15 cellular contexts compared by ENCODE assay signal in genomic region chr3:108806316-108806715, GRCh38. TPM values are rescaled to one million over a fixed set of nuclear protein-coding genes. Genes with fewer than 3 reads are reported as not detected.
A peak's percentile ranks its signal among the peaks of the same experiment; 100 is the strongest.
DNase-seq lines count a peak whose midpoint lies in the region; ATAC-seq, FAIRE-seq and TF ChIP-seq lines count a peak whose summit lies in the region.
"Had no signal": no experiment of that assay in that cellular context is flagged by ENCODE, and none has a peak within 500 bp of the region (broad histone marks: within the 10 kb centered on the region; RNA-seq: fewer than 3 reads in every experiment).

No MANE protein-coding gene starts in this region.

- peak; percentile 1 for DNase-seq in stimulated activated CD4-positive, alpha-beta T cell treated with anti-CD3 and anti-CD28 coated beads, Interleukin-2, amount 100 ng/mL, for 4 hours (ENCODE audit: low read depth)
- DNase-seq in stimulated activated CD4-positive, alpha-beta T cell treated with anti-CD3 and anti-CD28 coated beads, Interleukin-2, amount 100 ng/mL, for 48 hours, result no peak
- peak; percentile 21 for DNase-seq in HT1080 (ENCODE audit: low read depth)
- no peak for DNase-seq in GM12878 (ENCODE audit: low read depth, low spot score)
- DNase-seq in lower leg skin (ENCODE audit: low spot score in 2 of 2), result no peak
- DNase-seq in NOMO-1 treated with dmso at 0.1 percent for 144 hours (lab: John Stamatoyannopoulos, UW; ENCODE audit: unreplicated experiment), result no peak
- DNase-seq in G401 (ENCODE audit: low spot score), result no peak
- DNase-seq: activated CD4-positive, alpha-beta T cell treated with anti-CD3 and anti-CD28 coated beads, Interleukin-2, amount 50 U/mL, for 1 hour; BE2C; H7; NCI-H1930; NCI-H82 had no signal

- CTCF ChIA-PET in GM12878 (lab: Yijun Ruan, JAX), result no interaction called here

- BruUV-seq in GM12878 (replicated peaks; lab: Mats Ljungman, UMichigan), result no TSS peak

- TF ChIP-seq CTCF in GM12878 (IDR thresholded peaks at IDR 0.05 in 2 of 3, conservative IDR thresholded peaks at IDR 0.05 in 1 of 3; ENCODE audit: control insufficient read depth in 2 of 3, extremely low read depth in 1 of 3, insufficient read depth in 1 of 3, low read depth in 3 of 3, low read length in 3 of 3) (no peak), lower leg skin (IDR thresholded peaks at IDR 0.05) (no peak)

- no peak for TF ChIP-seq EP300 in GM12878 (IDR thresholded peaks at IDR 0.05; ENCODE audit: borderline replicate concordance in 1 of 2, control insufficient read depth in 1 of 2, low read depth in 2 of 2, low read length in 2 of 2)

- H3K4me2 ChIP-seq in GM12878 (ENCODE audit: control insufficient read depth, insufficient read depth), result no peak overlapping the region
- H3K4me2 ChIP-seq: KMS-11 had no signal

- FAIRE-seq in GM12878 (lab: Jason Lieb, UNC), result peak; percentile 35

- no peaks in the 10 kb centered on the region for H3K4me1 ChIP-seq in GM12878 (ENCODE audit: control insufficient read depth, insufficient read depth, low read length)
- H3K4me1 ChIP-seq: BE2C had no signal

- RAD21 ChIA-PET in GM12878 (lab: Charles Lee; ENCODE audit: unreplicated experiment), result no interaction called here

- in situ Hi-C loops in GM12878 (cut with MboI) (no loop called here), G401 (cut with HindIII; ENCODE audit: low sequenced_read_pairs) (no loop called here)

- 15% methylated on average over 4 of the region's 4 CpGs for WGBS in GM12878 (ENCODE audit: insufficient coverage, insufficient replicate concordance, low lambda C conversion rate, missing lambda C conversion rate)
- 73 to 82% methylated on average over 4 of the region's 4 CpGs for WGBS in lower leg skin, 2 donors

- no peaks in the 10 kb centered on the region for H4K20me1 ChIP-seq in GM12878 (ENCODE audit: control insufficient read depth, insufficient read depth)

- no peak overlapping the region for H3K9ac ChIP-seq in GM12878 (ENCODE audit: control insufficient read depth, insufficient read depth, low read length)
- H3K9ac ChIP-seq: KMS-11 had no signal

- no peaks in the 10 kb centered on the region for H3K9me3 ChIP-seq in GM12878 (replicated peaks; ENCODE audit: control insufficient read depth, insufficient read depth, low read length)
- H3K9me3 ChIP-seq: BE2C had no signal

- H3K27ac ChIP-seq in GM12878 (ENCODE audit: control insufficient read depth, insufficient read depth), result no peak overlapping the region
- H3K27ac ChIP-seq: KMS-11 had no signal

- intact Hi-C loops in GM12878 (cut with micrococcal nuclease; ENCODE audit: unreplicated experiment) (no loop called here), lower leg skin (cut with DNase I; ENCODE audit: low total_unique reads) (no loop called here)

- no peaks in the 10 kb centered on the region for H3K79me2 ChIP-seq in GM12878 (ENCODE audit: control insufficient read depth, insufficient read depth, low read length)

- H2AFZ ChIP-seq in GM12878 (ENCODE audit: control insufficient read depth, low read depth, low read length), result no peak overlapping the region

- H3K27me3 ChIP-seq in GM12878 (replicated peaks in 1 of 2; ENCODE audit: control insufficient read depth in 2 of 2, insufficient read depth in 2 of 2, low read length in 1 of 2), result no peaks in the 10 kb centered on the region

- ATAC-seq in GM12878 (no peak; the same call in 2 of the 3 replicates), GM21423 (IDR thresholded peaks at IDR 0.05; ENCODE audit: unreplicated experiment) (no peak)

- TF ChIP-seq POLR2A in GM12878 (IDR thresholded peaks at IDR 0.05; ENCODE audit: low read depth, low read length) (no peak), lower leg skin (IDR thresholded peaks at IDR 0.05) (no peak)

- SMC1A ChIA-PET in GM12878 (lab: Charles Lee; ENCODE audit: uncharacterized antibody, unreplicated experiment), result no interaction called here

- POLR2A ChIA-PET in GM12878 (lab: Charles Lee), result no interaction called here

- H3K4me3 ChIP-seq in GM12878, result no peak overlapping the region
- no peak overlapping the region for H3K4me3 ChIP-seq in lower leg skin (ENCODE audit: low read depth, poor library complexity, severe bottlenecking)
- H3K4me3 ChIP-seq: skin epidermis had no signal

- no peaks in the 10 kb centered on the region for H3K36me3 ChIP-seq in GM12878 (ENCODE audit: control insufficient read depth in 2 of 2, insufficient read depth in 2 of 2, low read length in 1 of 2)
- H3K36me3 ChIP-seq: BE2C had no signal

- no peak for TF ChIP-seq RAD21 in GM12878 (IDR thresholded peaks at IDR 0.05; ENCODE audit: insufficient read depth, low read depth, low read length)

TF ChIP-seq in GM12878, 131 proteins besides CTCF, POLR2A, EP300 and RAD21:
- TF ChIP-seq ETV6 (conservative IDR thresholded peaks at IDR 0.05 in 1 of 2, IDR thresholded peaks at IDR 0.05 in 1 of 2; ENCODE audit: borderline replicate concordance in 1 of 2, low read depth in 1 of 2) (no peak), CREB1 (IDR thresholded peaks at IDR 0.05; ENCODE audit: low read depth) (peak; percentile 21; the same call in 1 of the 2 replicates)

RNA-seq across cellular contexts. Expression of gene TRAT1, which starts 16.3 kb away (rescaled TPM):
- not detected in 2 replicates for total RNA-seq in HT1080 (2014; rRNA removed; shearing (Covaris generic))
- polyA plus RNA-seq in HT1080 (2015; cell fraction: cytosol; rRNA removed), result not detected in 2 replicates
- not detected in 2 replicates for polyA plus RNA-seq in HT1080 (2015; cell fraction: nucleus; rRNA removed)
- total RNA-seq in GM12878 (2013; cell fraction: nucleolus; rRNA removed), result 3.9 and 5.1 TPM in 2 replicates
- total RNA-seq in GM12878 (2014; rRNA removed) (not detected in 2 replicates), GM12878 (2014; rRNA removed; fragmentation: Illumina TruSeq; extraction: Trizol) (0.13 and 0.23 TPM in 2 replicates), GM12878 (2021) (0.18 and 0.56 TPM in 2 replicates), lower leg skin (not detected)
- polyA plus RNA-seq in GM12878 (2011; ENCODE audit: low read depth), result 0.30 TPM
- polyA plus RNA-seq in GM12878 (2011; rRNA removed) (1.5 and 2.4 TPM in 2 replicates), GM12878 (2014; fragmentation: Illumina TruSeq; extraction: Trizol) (0.13 and 0.25 TPM in 2 replicates), GM12878 (2014; fragmentation: Nextera tagmentation; extraction: Ambion mirVana) (under 1 TPM; 0.11 to 0.22 TPM), GM12878 (2014; rRNA removed) (0.18 TPM in 1 of 2 replicates, not detected in the other), GM12878 (2016; fragmentation: Nextera tagmentation; extraction: Ambion mirVana) (under 1 TPM in 1 of 2 experiments, not detected in 1; 0.26 TPM)
- polyA plus RNA-seq in GM12878 (2011; cell fraction: cytosol; rRNA removed), result 0.60 and 0.63 TPM in 2 replicates
- 0.57 and 0.67 TPM in 2 replicates for polyA plus RNA-seq in GM12878 (2011; cell fraction: nucleus; rRNA removed)
- 0.52 and 0.64 TPM in 2 replicates for polyA plus RNA-seq in GM12878 (2012)
- 0.52 and 1.2 TPM in 2 replicates for polyA minus RNA-seq in GM12878 (2011; rRNA and poly(A)+ RNA removed)
- 0.52 TPM in 1 of 2 replicates, not detected in the other for polyA minus RNA-seq in GM12878 (2011; cell fraction: cytosol; rRNA and poly(A)+ RNA removed)
- polyA minus RNA-seq in GM12878 (2011; cell fraction: nucleus; rRNA and poly(A)+ RNA removed), result 0.48 and 0.96 TPM in 2 replicates
- not detected in 2 replicates for total RNA-seq in G401 (2014; rRNA removed; shearing (Covaris generic))
- total RNA-seq: H7 had no signal

RNA-seq across cellular contexts. Expression of gene RETNLB, which starts 49.1 kb away (rescaled TPM):
- not detected in 2 replicates for total RNA-seq in HT1080 (2014; rRNA removed; shearing (Covaris generic))
- polyA plus RNA-seq in HT1080 (2015; cell fraction: cytosol; rRNA removed), result not detected in 2 replicates
- polyA plus RNA-seq in HT1080 (2015; cell fraction: nucleus; rRNA removed), result not detected in 2 replicates
- not detected in 2 replicates for total RNA-seq in GM12878 (2013; cell fraction: nucleolus; rRNA removed)
- total RNA-seq in GM12878 (2014; rRNA removed) (not detected in 2 replicates), GM12878 (2014; rRNA removed; fragmentation: Illumina TruSeq; extraction: Trizol) (not detected in 2 replicates), GM12878 (2021) (not detected in 2 replicates), lower leg skin (not detected)
- not detected for polyA plus RNA-seq in GM12878 (2011; ENCODE audit: low read depth)
- polyA plus RNA-seq in GM12878 (2011; rRNA removed) (not detected in 2 replicates), GM12878 (2014; fragmentation: Illumina TruSeq; extraction: Trizol) (not detected in 2 replicates), GM12878 (2014; fragmentation: Nextera tagmentation; extraction: Ambion mirVana) (not detected), GM12878 (2014; rRNA removed) (not detected in 2 replicates), GM12878 (2016; fragmentation: Nextera tagmentation; extraction: Ambion mirVana) (not detected)
- not detected in 2 replicates for polyA plus RNA-seq in GM12878 (2011; cell fraction: cytosol; rRNA removed)
- not detected in 2 replicates for polyA plus RNA-seq in GM12878 (2011; cell fraction: nucleus; rRNA removed)
- not detected in 2 replicates for polyA plus RNA-seq in GM12878 (2012)
- polyA minus RNA-seq in GM12878 (2011; rRNA and poly(A)+ RNA removed), result not detected in 2 replicates
- not detected in 2 replicates for polyA minus RNA-seq in GM12878 (2011; cell fraction: cytosol; rRNA and poly(A)+ RNA removed)
- not detected in 2 replicates for polyA minus RNA-seq in GM12878 (2011; cell fraction: nucleus; rRNA and poly(A)+ RNA removed)
- total RNA-seq in G401 (2014; rRNA removed; shearing (Covaris generic)), result not detected in 2 replicates
- total RNA-seq: H7 had no signal

Comparison
In these comparisons a context has a peak if more than half of its experiments do, and no peak if none do; other contexts are left out.
1. DNase-seq: peak in stimulated activated CD4-positive, alpha-beta T cell treated with anti-CD3 and anti-CD28 coated beads, Interleukin-2, amount 100 ng/mL, for 4 hours (single experiment) and HT1080 (single experiment); none in stimulated activated CD4-positive, alpha-beta T cell treated with anti-CD3 and anti-CD28 coated beads, Interleukin-2, amount 100 ng/mL, for 48 hours (0 of 2), GM12878 (single experiment), lower leg skin (0 of 2), NOMO-1 treated with dmso at 0.1 percent for 144 hours (single experiment) and G401 (single experiment).